32 cellular contexts compared by ENCODE assay signal in the genomic region with DNA sequence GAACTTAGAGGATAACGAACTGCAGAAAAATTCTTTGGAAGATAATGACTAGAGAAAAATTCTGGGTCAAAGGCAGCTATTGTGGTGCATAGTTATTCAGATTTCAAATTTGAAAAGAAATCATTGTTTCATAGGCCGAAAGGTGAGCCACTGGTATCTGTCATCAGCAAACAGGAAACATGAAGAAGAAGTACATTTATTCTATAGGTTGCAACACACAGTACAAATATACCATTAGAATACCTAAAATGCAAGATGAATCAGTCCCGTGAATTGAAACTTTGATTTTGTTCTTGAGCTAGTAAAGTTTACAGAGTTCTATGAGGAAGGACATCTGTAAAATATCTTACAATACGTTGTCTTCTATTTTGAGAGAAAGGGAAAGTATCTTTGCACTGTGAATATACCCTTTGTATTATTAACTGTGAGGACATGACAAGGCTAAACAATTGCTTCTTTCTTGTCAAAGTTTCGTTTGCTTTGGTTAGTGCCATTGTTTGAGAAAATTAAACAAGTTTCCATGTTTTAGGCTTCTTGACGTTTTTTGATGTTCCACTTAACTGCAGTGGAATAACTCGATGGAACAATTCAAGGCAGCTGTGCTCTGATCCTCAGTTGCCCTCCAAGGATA.
DNase-seq lines count a peak whose midpoint lies in the region; ATAC-seq, FAIRE-seq and TF ChIP-seq lines count a peak whose summit lies in the region.
"Had no signal": no experiment of that assay in that cellular context is flagged by ENCODE, and none has a peak within 500 bp of the region (broad histone marks: within the 10 kb centered on the region; RNA-seq: fewer than 3 reads in every experiment).

No MANE protein-coding gene starts in this region.

- H3K4me1 Mint-ChIP-seq in astrocyte (ENCODE audit: low read depth, unreplicated experiment) = peaks cover 12% of the 10 kb centered on the region
- H3K4me1 Mint-ChIP-seq: activated CD4-positive, alpha-beta T cell treated with anti-CD3 and anti-CD28 coated beads, Interleukin-2, amount 10 ng/mL, durations not matched to agents 24 days and 14 days; naive thymus-derived CD4-positive, alpha-beta T cell; stimulated activated memory B cell treated with anti-CD40 and anti-IgM and Interleukin-4, amounts not matched to agents 10 μg/mL and 1 μg/mL and 100 μg/mL, for 72 hours had no signal

- H3K36me3 ChIP-seq in astrocyte (ENCODE audit: insufficient read depth, low read length) = no peaks in the 10 kb centered on the region
- H3K36me3 ChIP-seq in tibial nerve = no peaks in the 10 kb centered on the region
- H3K36me3 ChIP-seq: adrenal gland, esophagus muscularis mucosa, gastrocnemius medialis, left lung, ovary, right atrium auricular region, thoracic aorta, vagina had no signal

- H3K27ac ChIP-seq in astrocyte (ENCODE audit: low read depth, low read length) (no peak overlapping the region), tibial nerve (no peak overlapping the region), RWPE1 (no peak overlapping the region)
- H3K27ac ChIP-seq: adrenal gland, esophagus muscularis mucosa, gastrocnemius medialis, GM23248, left lung, ovary, right atrium auricular region, thoracic aorta, vagina had no signal

- CTCF ChIA-PET in RWPE1 (lab: Yijun Ruan, JAX) = no interaction called here

- H3K36me3 Mint-ChIP-seq in astrocyte (ENCODE audit: low read depth, unreplicated experiment) = no peaks in the 10 kb centered on the region
- H3K36me3 Mint-ChIP-seq: brain; naive thymus-derived CD4-positive, alpha-beta T cell; stimulated activated memory B cell treated with anti-CD40 and anti-IgM and Interleukin-4, amounts not matched to agents 10 μg/mL and 1 μg/mL and 100 μg/mL, for 72 hours had no signal

- TF ChIP-seq CTCF in astrocyte (IDR thresholded peaks at IDR 0.05; ENCODE audit: insufficient read depth, low read depth, low read length) (no peak), tibial nerve (IDR thresholded peaks at IDR 0.05) (no peak), RWPE1 (conservative IDR thresholded peaks at IDR 0.05; ENCODE audit: low read depth) (no peak)

- ATAC-seq in GM18867 (IDR thresholded peaks at IDR 0.05; ENCODE audit: unreplicated experiment) = no peak
- ATAC-seq: activated T-cell treated with anti-CD3 and anti-CD28 coated beads, Interleukin-2, amount 50 U/mL, for 72 hours; effector memory CD8-positive, alpha-beta T cell; gastrocnemius medialis; left lung; naive thymus-derived CD4-positive, alpha-beta T cell; stimulated activated memory B cell treated with anti-CD40 and anti-IgM and Interleukin-4, amounts not matched to agents 10 μg/mL and 1 μg/mL and 100 μg/mL, for 72 hours had no signal

- POLR2A ChIA-PET in RWPE1 (lab: Yijun Ruan, JAX; ENCODE audit: low non-redundant PET) = no interaction called here

- H3K9ac ChIP-seq in astrocyte (ENCODE audit: low read length) = no peak overlapping the region
- H3K9ac ChIP-seq: GM23248 had no signal

- H3K27me3 ChIP-seq in astrocyte (ENCODE audit: insufficient read depth, low read length) (no peaks in the 10 kb centered on the region), tibial nerve (no peaks in the 10 kb centered on the region)
- H3K27me3 ChIP-seq: adrenal gland, esophagus muscularis mucosa, gastrocnemius medialis, left lung, ovary, right atrium auricular region, vagina had no signal

- TF ChIP-seq POLR2A in tibial nerve (IDR thresholded peaks at IDR 0.05) = no peak

- no peak overlapping the region for H3K27ac Mint-ChIP-seq in astrocyte (ENCODE audit: unreplicated experiment)
- H3K27ac Mint-ChIP-seq: activated CD4-positive, alpha-beta T cell treated with anti-CD3 and anti-CD28 coated beads, Interleukin-2, amount 10 ng/mL, durations not matched to agents 24 days and 14 days; activated naive CD4-positive, alpha-beta T cell treated with anti-CD3 and anti-CD28 coated beads for 36 hours; activated T-cell treated with anti-CD3 and anti-CD28 coated beads, Interleukin-2, amount 50 U/mL, for 72 hours; CD4-positive, alpha-beta T cell; effector memory CD8-positive, alpha-beta T cell; naive thymus-derived CD4-positive, alpha-beta T cell; stimulated activated memory B cell treated with anti-CD40 and anti-IgM and Interleukin-4, amounts not matched to agents 10 μg/mL and 1 μg/mL and 100 μg/mL, for 72 hours had no signal

- no peak overlapping the region for H2AFZ ChIP-seq in astrocyte (ENCODE audit: low read depth, low read length)
- H2AFZ ChIP-seq: GM23248 had no signal

- H3K4me1 ChIP-seq in astrocyte (ENCODE audit: insufficient read depth, low read length) = no peaks in the 10 kb centered on the region
- peaks cover 0 to 27% (median 7%) of the 10 kb centered on the region in 4 donors for H3K4me1 ChIP-seq in tibial nerve
- H3K4me1 ChIP-seq: adrenal gland, left lung had no signal

- 27 to 32% methylated on average over 7 of the region's 7 CpGs for WGBS in tibial nerve, 2 donors

- no peaks in the 10 kb centered on the region for H3K27me3 Mint-ChIP-seq in astrocyte (ENCODE audit: low read depth, unreplicated experiment)
- H3K27me3 Mint-ChIP-seq: activated CD4-positive, alpha-beta T cell treated with anti-CD3 and anti-CD28 coated beads, Interleukin-2, amount 10 ng/mL, durations not matched to agents 24 days and 14 days; brain; CD4-positive, alpha-beta T cell; effector memory CD8-positive, alpha-beta T cell; naive thymus-derived CD4-positive, alpha-beta T cell; stimulated activated memory B cell treated with anti-CD40 and anti-IgM and Interleukin-4, amounts not matched to agents 10 μg/mL and 1 μg/mL and 100 μg/mL, for 72 hours had no signal

- H3K9me3 Mint-ChIP-seq in astrocyte (ENCODE audit: unreplicated experiment) = no peaks in the 10 kb centered on the region
- H3K9me3 Mint-ChIP-seq: activated CD4-positive, alpha-beta T cell treated with anti-CD3 and anti-CD28 coated beads, Interleukin-2, amount 10 ng/mL, durations not matched to agents 24 days and 14 days; activated naive CD4-positive, alpha-beta T cell treated with anti-CD3 and anti-CD28 coated beads for 36 hours; activated T-cell treated with anti-CD3 and anti-CD28 coated beads, Interleukin-2, amount 50 U/mL, for 72 hours; brain; CD4-positive, alpha-beta T cell; effector memory CD8-positive, alpha-beta T cell; naive thymus-derived CD4-positive, alpha-beta T cell had no signal

- TF ChIP-seq EP300 in tibial nerve (IDR thresholded peaks at IDR 0.05) = no peak

- H3K4me3 Mint-ChIP-seq in astrocyte (ENCODE audit: unreplicated experiment) = no peak overlapping the region
- H3K4me3 Mint-ChIP-seq: activated CD4-positive, alpha-beta T cell treated with anti-CD3 and anti-CD28 coated beads, Interleukin-2, amount 10 ng/mL, durations not matched to agents 24 days and 14 days; activated naive CD4-positive, alpha-beta T cell treated with anti-CD3 and anti-CD28 coated beads for 36 hours; activated T-cell treated with anti-CD3 and anti-CD28 coated beads, Interleukin-2, amount 50 U/mL, for 72 hours; brain; CD4-positive, alpha-beta T cell; effector memory CD8-positive, alpha-beta T cell; naive thymus-derived CD4-positive, alpha-beta T cell; stimulated activated memory B cell treated with anti-CD40 and anti-IgM and Interleukin-4, amounts not matched to agents 10 μg/mL and 1 μg/mL and 100 μg/mL, for 72 hours had no signal

- H3K79me2 ChIP-seq in astrocyte (ENCODE audit: insufficient read depth, low read length) = no peaks in the 10 kb centered on the region

- no peaks in the 10 kb centered on the region for H4K20me1 ChIP-seq in astrocyte (ENCODE audit: insufficient read depth, low read length)

- peak; percentile 49 for DNase-seq in Ammon's horn (ENCODE audit: low spot score)
- no peak for DNase-seq in astrocyte (ENCODE audit: low read depth)
- peak; percentile 90 for DNase-seq in foreskin melanocyte
- DNase-seq in pons (ENCODE audit: low spot score) = peak; percentile 94
- DNase-seq in NCI-H2107 treated with DMSO at 0.1 percent for 48 hours (lab: John Stamatoyannopoulos, UW; ENCODE audit: unreplicated experiment) = no peak
- no peak for DNase-seq in tibial nerve (ENCODE audit: low spot score in 2 of 2)
- no peak for DNase-seq in RWPE1 (ENCODE audit: low spot score)
- DNase-seq: activated CD4-positive, alpha-beta T cell treated with anti-CD3 and anti-CD28 coated beads, Interleukin-2, amount 10 ng/mL, durations not matched to agents 24 days and 14 days; activated naive CD4-positive, alpha-beta T cell treated with anti-CD3 and anti-CD28 coated beads for 36 hours; activated T-cell treated with anti-CD3 and anti-CD28 coated beads, Interleukin-2, amount 50 U/mL, for 72 hours; adrenal gland; CD4-positive, alpha-beta T cell; effector memory CD8-positive, alpha-beta T cell; EL; gastrocnemius medialis; GM23248; left lung; naive thymus-derived CD4-positive, alpha-beta T cell; NCI-H510A treated with DMSO at 0.1 percent for 48 hours; ovary; stimulated activated CD4-positive, alpha-beta T cell treated with anti-CD3 and anti-CD28 coated beads, Interleukin-4, amount 100 ng/mL, for 4 hours had no signal

- H3K9me3 ChIP-seq in astrocyte (ENCODE audit: insufficient read depth, low read depth, low read length) (no peaks in the 10 kb centered on the region), tibial nerve (no peaks in the 10 kb centered on the region)
- H3K9me3 ChIP-seq: adrenal gland, esophagus muscularis mucosa, gastrocnemius medialis, left lung, ovary, right atrium auricular region, thoracic aorta, vagina had no signal

- FAIRE-seq in astrocyte (lab: Jason Lieb, UNC) = peak; percentile 29
- FAIRE-seq: A204.1, colon, GM12891, islet of Langerhans had no signal

- no peak overlapping the region for H3K4me2 ChIP-seq in astrocyte (ENCODE audit: low read length)

- H3K4me3 ChIP-seq in astrocyte (ENCODE audit: insufficient read depth, low read depth, low read length) = no peak overlapping the region
- H3K4me3 ChIP-seq in tibial nerve = no peak overlapping the region
- H3K4me3 ChIP-seq: adrenal gland, esophagus muscularis mucosa, gastrocnemius medialis, GM23248, left lung, ovary, right atrium auricular region, thoracic aorta, vagina had no signal

Comparison
In these comparisons a context has a peak if more than half of its experiments do, and no peak if none do; other contexts are left out.
1. DNase-seq: peak in Ammon's horn (single experiment), foreskin melanocyte (single experiment) and pons (single experiment); none in astrocyte (single experiment), NCI-H2107 treated with DMSO at 0.1 percent for 48 hours (single experiment), tibial nerve (0 of 2) and RWPE1 (single experiment).